Comparison of ENCODE assay signal across 17 cellular contexts in the genomic region with DNA sequence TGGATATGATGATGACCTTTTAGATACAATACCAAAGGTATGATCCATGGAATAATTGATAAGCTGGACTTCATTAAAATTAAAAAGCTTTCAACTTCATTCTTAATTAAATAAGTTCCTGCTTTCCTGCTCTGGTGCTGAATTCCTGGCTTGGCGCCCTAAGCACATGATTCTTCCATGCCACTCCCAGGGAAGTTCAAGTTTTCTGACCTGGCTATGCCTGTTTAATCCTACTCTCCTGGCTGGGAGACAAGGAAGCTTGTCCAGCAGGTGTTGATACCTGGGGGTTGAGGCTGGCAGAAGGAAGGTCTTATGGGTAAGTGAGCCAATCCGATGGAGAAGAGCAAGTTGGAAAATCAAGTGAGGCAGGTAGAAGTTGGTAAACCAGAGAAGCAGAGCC. TPM values are rescaled to one million over a fixed set of nuclear protein-coding genes. Genes with fewer than 3 reads are reported as not detected.
DNase-seq lines count a peak whose midpoint lies in the region; ATAC-seq and TF ChIP-seq lines count a peak whose summit lies in the region.
"Had no signal": no experiment of that assay in that cellular context is flagged by ENCODE, and none has a peak within 500 bp of the region (broad histone marks: within the 10 kb centered on the region; RNA-seq: fewer than 3 reads in every experiment).

No MANE protein-coding gene starts in this region.

- intact Hi-C loops in mucosa of descending colon (cut with DNase I, micrococcal nuclease) = no loop called here

- TF ChIP-seq CTCF in LNCaP clone FGC (IDR thresholded peaks at IDR 0.05; ENCODE audit: control insufficient read depth, extremely low read depth, insufficient read depth) (no peak), mucosa of descending colon (IDR thresholded peaks at IDR 0.05) (no peak)

- DNase-seq in LNCaP clone FGC (ENCODE audit: low read depth) (peak; percentile 46), mucosa of descending colon (peak in 1 of 3 donors; percentile 77), activated gamma-delta T cell (lab: John Stamatoyannopoulos, UW) (no peak)
- DNase-seq in stimulated activated naive CD4-positive, alpha-beta T cell (lab: John Stamatoyannopoulos, UW) = no peak
- DNase-seq: Caco-2; CD4-positive, CD25-positive, alpha-beta regulatory T cell; CD8-positive, alpha-beta T cell; DMS153; DND-41; GOT3; HFFc6 had no signal

- H3K4me3 ChIP-seq in LNCaP clone FGC (ENCODE audit: low read depth, low read length) (no peak overlapping the region), mucosa of descending colon (no peak overlapping the region)
- H3K4me3 ChIP-seq: BLaER1, HAP-1 had no signal

- no peaks in the 10 kb centered on the region for H3K4me1 ChIP-seq in mucosa of descending colon (ENCODE audit: low read depth)
- H3K4me1 ChIP-seq: BLaER1, Caco-2, HAP-1 had no signal

- no peaks in the 10 kb centered on the region for H3K36me3 ChIP-seq in mucosa of descending colon (ENCODE audit: low read depth)
- H3K36me3 ChIP-seq: BLaER1, HAP-1 had no signal

- ATAC-seq in esophagus mucosa (peak; percentile 15), mucosa of descending colon (peak; percentile 75), GM21717 (IDR thresholded peaks at IDR 0.05; ENCODE audit: unreplicated experiment) (no peak)
- ATAC-seq: CD8-positive, alpha-beta T cell had no signal

- no peaks in the 10 kb centered on the region for H3K9me3 ChIP-seq in mucosa of descending colon
- H3K9me3 ChIP-seq: BLaER1, HAP-1 had no signal

RNA-seq across cellular contexts. Expression of a gene that starts 24.3 kb away (rescaled TPM):
- total RNA-seq in esophagus mucosa (3.7 TPM), mucosa of descending colon (1 to 10 TPM in 2 of 3 donors, under 1 TPM in 1; 0.73 to 3.4 (median 3.3) TPM)
- total RNA-seq: A172, A673, HFFc6 had no signal

RNA-seq across cellular contexts. Expression of a gene that starts 30.3 kb away (rescaled TPM):
- total RNA-seq in esophagus mucosa (0.08 TPM), mucosa of descending colon (100 to 1,000 TPM in 1 of 3 donors, 10 to 100 TPM in 2; 27.8 to 109 (median 96.7) TPM)
- total RNA-seq: A172; A673; CD4-positive, CD25-positive, alpha-beta regulatory T cell; CD8-positive, alpha-beta T cell; HFFc6 had no signal

Comparison
In these comparisons a context has a peak if more than half of its experiments do, and no peak if none do; other contexts are left out.
1. RNA of a gene that starts 30.3 kb away (total RNA-seq): 27.8 to 109 TPM in mucosa of descending colon; 0.08 TPM in esophagus mucosa (single experiment); every median in the first group is over 10 times any median in the second.